Comparison of ENCODE assay signal across 5 cellular contexts in genomic region chr5:118063836-118064235, GRCh38.
DNase-seq lines count a peak whose midpoint lies in the region; TF ChIP-seq lines count a peak whose summit lies in the region.
"Not testable (repeated sequence)": the region's sequence is repeated elsewhere in the genome, so short reads cannot be mapped to it uniquely, and the experiment has no call there.

No MANE protein-coding gene starts in this region.

- H3K4me1 Mint-ChIP-seq in MCF 10A (ENCODE audit: insufficient read depth, unreplicated experiment), result not testable (repeated sequence)

- POLR2A ChIA-PET in MCF 10A (lab: Yijun Ruan, JAX), result not testable (repeated sequence)

- in situ Hi-C loops in G401 (cut with HindIII; ENCODE audit: low sequenced_read_pairs), result not testable (repeated sequence)

- intact Hi-C loops in MCF 10A (cut with micrococcal nuclease), result loop anchor here (5.0 kb wide), 1 partner anchor 548 kb away; no protein-coding TSS in a partner anchor

- not testable (repeated sequence) for TF ChIP-seq CTCF in MCF 10A (IDR thresholded peaks at IDR 0.05; ENCODE audit: unreplicated experiment)

- BruUV-seq in MCF 10A (replicated peaks; lab: Mats Ljungman, UMichigan), result not testable (repeated sequence)

- not testable (repeated sequence) for H3K27ac Mint-ChIP-seq in MCF 10A (ENCODE audit: low read depth, unreplicated experiment)

- H3K4me3 Mint-ChIP-seq in MCF 10A (ENCODE audit: unreplicated experiment), result not testable (repeated sequence)

- H3K27me3 Mint-ChIP-seq in MCF 10A (ENCODE audit: insufficient read depth, unreplicated experiment), result not testable (repeated sequence)

- DNase-seq in G401 (ENCODE audit: low spot score), result peak; percentile 70
- peak; percentile 28 for DNase-seq in astrocyte of the hippocampus (ENCODE audit: low read depth, low spot score)
- peak; percentile 2 for DNase-seq in MCF 10A (ENCODE audit: unreplicated experiment)
- DNase-seq in cerebellar cortex (ENCODE audit: low spot score), result peak; percentile 65
- peak; percentile 3 for DNase-seq in cerebellum (ENCODE audit: low spot score)

- H3K36me3 Mint-ChIP-seq in MCF 10A (ENCODE audit: insufficient read depth, unreplicated experiment), result not testable (repeated sequence)

- H3K9me3 Mint-ChIP-seq in MCF 10A (ENCODE audit: unreplicated experiment), result not testable (repeated sequence)

- CTCF ChIA-PET in MCF 10A (lab: Yijun Ruan, JAX), result interaction anchor here (0.7 kb wide), 1 partner anchor 1043 kb away, joined by 3 read pairs; no protein-coding TSS in a partner anchor

Comparison
In these comparisons a context has a peak if more than half of its experiments do, and no peak if none do; other contexts are left out.
1. Peak in every context shown above with its lines: DNase-seq.
2. DNase-seq: peak in every context shown above with its lines; median percentile 70 in G401; 65 in cerebellar cortex; 28 in astrocyte of the hippocampus; 3 in cerebellum; 2 in MCF 10A.